In genomic region chr10:24822557-24822956, GRCh38 we compare ENCODE assay signal across 8 cellular contexts.
A peak's percentile ranks its signal among the peaks of the same experiment; 100 is the strongest.
DNase-seq lines count a peak whose midpoint lies in the region; ATAC-seq and TF ChIP-seq lines count a peak whose summit lies in the region.

No MANE protein-coding gene starts in this region.

- no peaks in the 10 kb centered on the region for H3K36me3 Mint-ChIP-seq in activated CD8-positive, alpha-beta memory T cell treated with anti-CD3 and anti-CD28 coated beads, Interleukin-2, amount 10 ng/mL, durations not matched to agents 7 days and 5 days

- no peak for TF ChIP-seq CTCF in BE2C (IDR thresholded peaks at IDR 0.05; ENCODE audit: low read depth, low read length)

- H3K27me3 ChIP-seq in BE2C: no peaks in the 10 kb centered on the region

- no peak overlapping the region for H3K4me3 Mint-ChIP-seq in activated CD8-positive, alpha-beta memory T cell treated with anti-CD3 and anti-CD28 coated beads, Interleukin-2, amount 10 ng/mL, durations not matched to agents 7 days and 5 days

- H3K4me1 ChIP-seq in BE2C: peaks cover 4% of the 10 kb centered on the region

- no peak overlapping the region for H3K27ac Mint-ChIP-seq in activated CD8-positive, alpha-beta memory T cell treated with anti-CD3 and anti-CD28 coated beads, Interleukin-2, amount 10 ng/mL, durations not matched to agents 7 days and 5 days

- no peaks in the 10 kb centered on the region for H3K27me3 Mint-ChIP-seq in activated CD8-positive, alpha-beta memory T cell treated with anti-CD3 and anti-CD28 coated beads, Interleukin-2, amount 10 ng/mL, durations not matched to agents 7 days and 5 days

- ATAC-seq in GM18519 (IDR thresholded peaks at IDR 0.05; ENCODE audit: low FRiP score, unreplicated experiment) (peak; percentile 89), GM21515 (IDR thresholded peaks at IDR 0.05; ENCODE audit: unreplicated experiment) (peak; percentile 74), HG03442 (IDR thresholded peaks at IDR 0.05; ENCODE audit: unreplicated experiment) (peak; percentile 91)
- no peak for ATAC-seq in activated CD8-positive, alpha-beta memory T cell treated with anti-CD3 and anti-CD28 coated beads, Interleukin-2, amount 10 ng/mL, durations not matched to agents 7 days and 5 days

- H3K36me3 ChIP-seq in BE2C: no peaks in the 10 kb centered on the region

- CTCF ChIA-PET in activated CD8-positive, alpha-beta memory T cell treated with anti-CD3 and anti-CD28 coated beads, Interleukin-2, amount 10 ng/mL, durations not matched to agents 7 days and 5 days (lab: Charles Lee): interaction anchor here (1.6 kb wide), 1 partner anchor 26 kb away, joined by 3 read pairs; no protein-coding TSS in a partner anchor

- H3K9me3 Mint-ChIP-seq in activated CD8-positive, alpha-beta memory T cell treated with anti-CD3 and anti-CD28 coated beads, Interleukin-2, amount 10 ng/mL, durations not matched to agents 7 days and 5 days (ENCODE audit: low read depth): no peaks in the 10 kb centered on the region

- H3K4me3 ChIP-seq in BE2C (ENCODE audit: low read depth, low read length): no peak overlapping the region

- DNase-seq in putamen (ENCODE audit: low spot score) (peak; percentile 81), NCI-H226 (no peak), NCI-H2081 (lab: John Stamatoyannopoulos, UW) (no peak), BE2C (no peak)
- DNase-seq in activated CD8-positive, alpha-beta memory T cell treated with anti-CD3 and anti-CD28 coated beads, Interleukin-2, amount 10 ng/mL, durations not matched to agents 7 days and 5 days: no peak

- no peaks in the 10 kb centered on the region for H3K9me3 ChIP-seq in BE2C

- peaks cover 26% of the 10 kb centered on the region for H3K4me1 Mint-ChIP-seq in activated CD8-positive, alpha-beta memory T cell treated with anti-CD3 and anti-CD28 coated beads, Interleukin-2, amount 10 ng/mL, durations not matched to agents 7 days and 5 days
